8 cellular contexts compared by ENCODE assay signal in genomic region chr7:33784000-33784399, GRCh38.
"Had no signal": no experiment of that assay in that cellular context is flagged by ENCODE, and none has a peak within 500 bp of the region (broad histone marks: within the 10 kb centered on the region; RNA-seq: fewer than 3 reads in every experiment).

No MANE protein-coding gene starts in this region.

- H3K4me1 ChIP-seq: HAP-1 had no signal

- H3K27ac ChIP-seq: GM23248, HL-60 had no signal

- DNase-seq: GM23248, GOT3, H7, HFFc6 had no signal

- H3K4me3 ChIP-seq: GM23248, HAP-1 had no signal

- H3K9me3 ChIP-seq: HAP-1 had no signal

- ATAC-seq: HCT116, HepG2 had no signal

- H3K9ac ChIP-seq: GM23248 had no signal

- H2AFZ ChIP-seq: GM23248 had no signal

- H3K36me3 ChIP-seq: HAP-1 had no signal
